ENCODE assay signal across 12 cellular contexts in the genomic region with DNA sequence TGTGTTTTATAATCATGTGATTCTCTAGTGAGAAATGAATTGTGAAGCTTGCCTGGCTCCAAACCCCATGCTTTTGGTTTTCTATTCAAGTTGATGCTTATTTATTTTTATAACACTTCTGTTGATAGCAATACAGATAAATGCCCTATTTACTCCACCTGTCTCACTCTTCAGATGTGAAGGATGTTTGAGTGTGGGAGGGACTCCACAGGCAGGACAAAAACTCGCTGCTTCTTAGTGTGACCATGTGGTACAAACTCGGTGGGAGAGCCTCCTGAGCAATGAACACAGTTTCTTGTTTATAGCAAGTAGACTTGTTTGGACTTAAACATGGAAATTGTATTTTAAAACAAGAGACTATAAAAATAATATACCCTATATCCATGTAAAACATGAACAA.
"Had no signal": no experiment of that assay in that cellular context is flagged by ENCODE, and none has a peak within 500 bp of the region (broad histone marks: within the 10 kb centered on the region; RNA-seq: fewer than 3 reads in every experiment).

No MANE protein-coding gene starts in this region.

- H3K4me3 ChIP-seq: body of pancreas, left lung, suprapubic skin had no signal

- H3K4me1 ChIP-seq: left lung, suprapubic skin had no signal

- DNase-seq: activated CD4-positive, CD25-positive, alpha-beta regulatory T cell; activated T-cell treated with anti-CD3 and anti-CD28 coated beads, Interleukin-2, amount 50 U/mL, for 1 hour; amniotic stem cell; body of pancreas; central memory CD4-positive, alpha-beta T cell; cortex of kidney; effector CD8-positive, alpha-beta T cell; left lung; stimulated activated CD4-positive, alpha-beta T cell treated with anti-CD3 and anti-CD28 coated beads, Interleukin-4, amount 100 ng/mL, for 1 hour; stimulated activated CD8-positive, alpha-beta memory T cell treated with anti-CD3 and anti-CD28 coated beads, Interleukin-4, amount 100 ng/mL, for 48 hours; stimulated activated naive CD8-positive, alpha-beta T cell treated with anti-CD3 and anti-CD28 coated beads, Interleukin-15, Interleukin-2, amounts not matched to agents 100 U/mL and 50 U/mL, for 24 hours had no signal

- H3K36me3 ChIP-seq: left lung, suprapubic skin had no signal

- H3K27me3 ChIP-seq: body of pancreas, left lung, suprapubic skin had no signal

- H3K9me3 ChIP-seq: body of pancreas, left lung, suprapubic skin had no signal

- H3K27ac ChIP-seq: body of pancreas, left lung, suprapubic skin had no signal
